12 cellular contexts compared by ENCODE assay signal in genomic region chr21:35904995-35905972, GRCh38.
A peak's percentile ranks its signal among the peaks of the same experiment; 100 is the strongest.
DNase-seq lines count a peak whose midpoint lies in the region; ATAC-seq and TF ChIP-seq lines count a peak whose summit lies in the region.
"Had no signal": no experiment of that assay in that cellular context is flagged by ENCODE, and none has a peak within 500 bp of the region (broad histone marks: within the 10 kb centered on the region; RNA-seq: fewer than 3 reads in every experiment).

No MANE protein-coding gene starts in this region.

- H3K4me1 Mint-ChIP-seq in CD14-positive monocyte, result peaks cover 23% of the 10 kb centered on the region
- no peaks in the 10 kb centered on the region for H3K4me1 Mint-ChIP-seq in T-helper 17 cell
- H3K4me1 Mint-ChIP-seq in nephron progenitor cell, result no peaks in the 10 kb centered on the region
- H3K4me1 Mint-ChIP-seq: neural crest cell had no signal

- ATAC-seq in T-helper 17 cell (no peak), left cardiac atrium (peak; percentile 82 to 97), psoas muscle (peak; percentile 23 to 72 (median 57)), HG03460 (IDR thresholded peaks at IDR 0.05; ENCODE audit: unreplicated experiment) (no peak)

- intact Hi-C loops in CD14-positive monocyte (cut with micrococcal nuclease) (no loop called here), left cardiac atrium (cut with DNase I) (no loop called here), psoas muscle (cut with DNase I) (no loop called here)

- H3K9me3 Mint-ChIP-seq in CD14-positive monocyte (peaks cover 0 to 6% (median 0%) of the 10 kb centered on the region in 7 donors), nephron progenitor cell (peaks cover 7% of the 10 kb centered on the region)

- no peak overlapping the region for H2BK120ac ChIP-seq in mesendoderm (ENCODE audit: low read depth, low read length)

- H3K36me3 ChIP-seq in psoas muscle (ENCODE audit: insufficient read depth in 1 of 2, low read depth in 1 of 2), result no peaks in the 10 kb centered on the region
- no peaks in the 10 kb centered on the region for H3K36me3 ChIP-seq in mesendoderm (ENCODE audit: control insufficient read depth, insufficient read depth, low read length)
- H3K36me3 ChIP-seq: BLaER1 had no signal

- H3K27ac Mint-ChIP-seq in CD14-positive monocyte (peak overlapping the region; percentile 93 to 97 (median 95)), T-helper 17 cell (peak overlapping the region; percentile 6), nephron progenitor cell (no peak overlapping the region)

- H3K27me3 Mint-ChIP-seq in CD14-positive monocyte (ENCODE audit: low read depth in 3 of 3), result peaks cover 0 to 2% (median 0%) of the 10 kb centered on the region in 3 donors
- H3K27me3 Mint-ChIP-seq in T-helper 17 cell, result peaks cover 32% of the 10 kb centered on the region
- peaks cover 3% of the 10 kb centered on the region for H3K27me3 Mint-ChIP-seq in nephron progenitor cell (ENCODE audit: low read depth, poor library complexity)

- H2BK5ac ChIP-seq in mesendoderm (ENCODE audit: low read length), result no peak overlapping the region

- H3K4ac ChIP-seq in mesendoderm (ENCODE audit: low read depth, low read length), result no peak overlapping the region

- no peak overlapping the region for H2BK15ac ChIP-seq in mesendoderm (replicated peaks; ENCODE audit: low read depth)

- no peak overlapping the region for H3K4me2 ChIP-seq in mesendoderm (ENCODE audit: low read length)
- H3K4me2 ChIP-seq: BLaER1 had no signal

- H3K27ac ChIP-seq in psoas muscle (no peak overlapping the region), mesendoderm (ENCODE audit: low read depth, low read length) (no peak overlapping the region)
- H3K27ac ChIP-seq: BLaER1 had no signal

- H3K36me3 Mint-ChIP-seq in CD14-positive monocyte, result no peaks in the 10 kb centered on the region
- H3K36me3 Mint-ChIP-seq in T-helper 17 cell (ENCODE audit: low read depth), result no peaks in the 10 kb centered on the region
- H3K36me3 Mint-ChIP-seq in nephron progenitor cell (ENCODE audit: low read depth), result no peaks in the 10 kb centered on the region

- peak overlapping the region; percentile 62 to 88 for H3K4me3 Mint-ChIP-seq in CD14-positive monocyte
- H3K4me3 Mint-ChIP-seq in T-helper 17 cell, result no peak overlapping the region
- no peak overlapping the region for H3K4me3 Mint-ChIP-seq in nephron progenitor cell
- H3K4me3 Mint-ChIP-seq: neural crest cell had no signal

- no peak overlapping the region for H3K56ac ChIP-seq in mesendoderm (ENCODE audit: low read length)

- no peaks in the 10 kb centered on the region for H3K79me1 ChIP-seq in mesendoderm (ENCODE audit: low read length)

- DNase-seq in CD14-positive monocyte (ENCODE audit: low spot score) (peak; percentile 60), T-helper 17 cell (no peak), left cardiac atrium (peak; percentile 51), psoas muscle (peak; percentile 33 to 57), mesendoderm (no peak), nephron progenitor cell (no peak)
- no peak for DNase-seq in stimulated activated naive CD4-positive, alpha-beta T cell (lab: John Stamatoyannopoulos, UW)
- DNase-seq: GDM1, NCI-H2029 treated with DMSO at 0.1 percent for 48 hours had no signal

- no peaks in the 10 kb centered on the region for H3K79me2 ChIP-seq in mesendoderm (ENCODE audit: control insufficient read depth, insufficient read depth, low read length)

- WGBS in psoas muscle, 3 donors, result 47 to 59% (median 53%) methylated on average over 12 of the region's 12 CpGs
- WGBS in mesendoderm (ENCODE audit: extremely low coverage, insufficient coverage, low lambda C conversion rate), result no CpG with 5 or more reads among the region's 12 CpGs

- H3K9ac ChIP-seq in mesendoderm (ENCODE audit: low read length), result no peak overlapping the region
- H3K9ac ChIP-seq: BLaER1 had no signal

- H4K5ac ChIP-seq in mesendoderm (ENCODE audit: low read length), result no peak overlapping the region

- no peaks in the 10 kb centered on the region for H3K27me3 ChIP-seq in psoas muscle (ENCODE audit: insufficient read depth in 3 of 3, low read length in 2 of 3)
- no peaks in the 10 kb centered on the region for H3K27me3 ChIP-seq in mesendoderm (ENCODE audit: insufficient read depth, low read length, poor library complexity)
- H3K27me3 ChIP-seq: BLaER1 had no signal

- TF ChIP-seq CTCF in CD14-positive monocyte (IDR thresholded peaks at IDR 0.05) (no peak), psoas muscle (IDR thresholded peaks at IDR 0.05) (no peak), nephron progenitor cell (IDR thresholded peaks at IDR 0.05) (no peak)

- no peak overlapping the region for H3K23ac ChIP-seq in mesendoderm (ENCODE audit: low read length)

- H3K4me1 ChIP-seq in psoas muscle (no peaks in the 10 kb centered on the region), mesendoderm (ENCODE audit: control insufficient read depth, low read depth, low read length) (no peaks in the 10 kb centered on the region)
- H3K4me1 ChIP-seq: BLaER1 had no signal

- H3K9me3 ChIP-seq in T-helper 17 cell (ENCODE audit: control insufficient read depth, low read length, poor library complexity, severe bottlenecking) (no peaks in the 10 kb centered on the region), psoas muscle (no peaks in the 10 kb centered on the region)
- H3K9me3 ChIP-seq: BLaER1 had no signal

- no peak overlapping the region for H4K8ac ChIP-seq in mesendoderm (ENCODE audit: low read depth, low read length)

- no peak overlapping the region for H3K18ac ChIP-seq in mesendoderm (ENCODE audit: low read length)

- H3K4me3 ChIP-seq in psoas muscle, result no peak overlapping the region
- H3K4me3 ChIP-seq in mesendoderm (ENCODE audit: low read length), result no peak overlapping the region
- H3K4me3 ChIP-seq: BLaER1 had no signal

- no peak overlapping the region for H2AK5ac ChIP-seq in mesendoderm (ENCODE audit: low read length)

Comparison
In these comparisons a context has a peak if more than half of its experiments do, and no peak if none do; other contexts are left out.
1. DNase-seq: peak in CD14-positive monocyte (single experiment), left cardiac atrium (single experiment) and psoas muscle (2 of 2); none in T-helper 17 cell (0 of 3), mesendoderm (single experiment), stimulated activated naive CD4-positive, alpha-beta T cell (0 of 6) and nephron progenitor cell (single experiment).
2. H3K4me3 Mint-ChIP-seq: peak in CD14-positive monocyte (2 of 2); none in T-helper 17 cell (single experiment) and nephron progenitor cell (single experiment).
3. ATAC-seq: peak in left cardiac atrium (2 of 2) and psoas muscle (4 of 4); none in T-helper 17 cell (single experiment) and HG03460 (single experiment).